Comparison of ENCODE assay signal across 8 cellular contexts in the genomic region with DNA sequence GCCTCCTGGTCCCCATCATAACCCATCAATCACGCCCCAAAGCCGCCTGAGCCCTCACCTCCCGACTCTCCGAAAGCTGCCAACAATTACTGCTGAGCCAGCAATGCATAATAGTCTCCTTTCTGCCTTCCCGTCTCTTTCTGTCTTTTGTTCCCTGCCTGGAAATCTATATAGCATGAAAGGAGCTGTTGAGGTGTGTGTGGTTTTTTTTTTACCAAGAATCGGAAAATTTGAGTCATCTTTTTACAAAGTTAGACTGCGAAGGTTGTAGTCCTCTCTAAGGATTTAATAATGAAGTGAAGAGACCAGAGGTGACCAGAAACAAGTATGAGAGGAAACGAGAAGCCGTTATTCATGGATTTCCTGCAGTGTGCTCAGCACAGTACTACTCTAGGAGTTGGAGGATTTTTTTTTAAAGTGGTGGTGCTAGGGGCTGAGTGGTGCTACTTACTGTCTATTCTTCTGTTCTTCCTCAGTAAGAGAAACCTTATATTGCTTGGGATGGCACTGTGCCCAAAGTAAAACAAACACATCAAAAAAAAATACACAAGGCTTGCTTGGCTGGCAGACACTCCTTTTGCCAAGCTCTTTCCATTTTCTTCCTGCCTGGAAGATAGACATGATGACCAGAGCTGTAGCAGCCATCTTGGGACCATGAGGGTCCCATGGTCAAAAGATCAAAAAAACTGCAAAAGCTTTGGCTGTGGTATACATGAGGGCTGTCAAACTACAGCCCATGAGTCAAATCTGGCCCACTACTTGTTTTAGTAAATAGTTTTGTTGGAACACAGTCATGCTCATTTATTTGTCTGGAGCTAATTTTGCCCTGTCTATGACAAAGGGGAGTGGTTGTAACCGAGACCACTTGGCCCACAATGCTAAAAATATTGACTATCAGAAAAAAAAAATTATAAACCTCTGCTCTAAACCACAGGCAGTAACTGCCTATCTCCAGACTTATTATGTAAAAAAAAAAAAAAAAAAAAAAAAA. TPM values are rescaled to one million over a fixed set of nuclear protein-coding genes. Genes with fewer than 3 reads are reported as not detected.
DNase-seq lines count a peak whose midpoint lies in the region; ATAC-seq, FAIRE-seq and TF ChIP-seq lines count a peak whose summit lies in the region.

No MANE protein-coding gene starts in this region.

- no peaks in the 10 kb centered on the region for H3K79me2 ChIP-seq in MM.1S (ENCODE audit: low read length)

- H3K9me3 ChIP-seq in MM.1S (replicated peaks; ENCODE audit: insufficient read depth, low read length) (no peaks in the 10 kb centered on the region), psoas muscle (no peaks in the 10 kb centered on the region)

- peak; percentile 34 for ATAC-seq in effector memory CD8-positive, alpha-beta T cell (replicated peaks)
- ATAC-seq in psoas muscle, result no peak

- H3K4me2 ChIP-seq in MM.1S (ENCODE audit: low read depth, low read length), result peak overlapping the region; percentile 18; the same call in 1 of the 2 replicates

- H3K4me1 Mint-ChIP-seq in effector memory CD8-positive, alpha-beta T cell (ENCODE audit: low read depth in 2 of 2), result peaks cover 4 to 7% of the 10 kb centered on the region in 2 donors

- no peak for FAIRE-seq in GM12891 (lab: Jason Lieb, UNC)

- H3K27ac ChIP-seq in MM.1S (ENCODE audit: low read length) (no peak overlapping the region), psoas muscle (peak overlapping the region; percentile 17)

- H3K36me3 Mint-ChIP-seq in effector memory CD8-positive, alpha-beta T cell (ENCODE audit: insufficient read depth), result peaks cover 3% of the 10 kb centered on the region

- H3K9me3 Mint-ChIP-seq in effector memory CD8-positive, alpha-beta T cell, result no peaks in the 10 kb centered on the region

- TF ChIP-seq CTCF in MM.1S (IDR thresholded peaks at IDR 0.05; ENCODE audit: low read length) (no peak), psoas muscle (IDR thresholded peaks at IDR 0.05) (no peak)

- H4K20me1 ChIP-seq in MM.1S (ENCODE audit: insufficient read depth, low read length), result no peaks in the 10 kb centered on the region

- 0 out of 2 replicates have a peak overlapping the region, but pooled peaks have one; percentile 22 for H2AFZ ChIP-seq in MM.1S (ENCODE audit: low read length)

- DNase-seq in GM12891 (ENCODE audit: insufficient read length, low spot score) (no peak), MM.1S (no peak), psoas muscle (no peak), retina (no peak), superior temporal gyrus (ENCODE audit: extremely low spot score) (no peak), head of caudate nucleus (no peak)
- no peak for DNase-seq in effector memory CD8-positive, alpha-beta T cell
- DNase-seq in stimulated activated CD8-positive, alpha-beta memory T cell treated with anti-CD3 and anti-CD28 coated beads, Interleukin-4, amount 100 ng/mL, for 48 hours, result no peak

- no peaks in the 10 kb centered on the region for H3K9me2 ChIP-seq in MM.1S (replicated peaks; ENCODE audit: insufficient read depth, low read length)

- H3K36me3 ChIP-seq in MM.1S (replicated peaks; ENCODE audit: insufficient read depth, low read length), result no peaks in the 10 kb centered on the region
- H3K36me3 ChIP-seq in psoas muscle (ENCODE audit: insufficient read depth in 1 of 2, low read depth in 1 of 2), result no peaks in the 10 kb centered on the region

- no peaks in the 10 kb centered on the region for H3F3A ChIP-seq in MM.1S (ENCODE audit: insufficient read depth, low read length)

- H3K4me1 ChIP-seq in MM.1S (ENCODE audit: low read length) (peaks cover 7% of the 10 kb centered on the region; the same call in 1 of the 2 replicates), psoas muscle (peaks cover 3% of the 10 kb centered on the region)

- no peak overlapping the region for H3K4me3 Mint-ChIP-seq in effector memory CD8-positive, alpha-beta T cell

- H3K27ac Mint-ChIP-seq in effector memory CD8-positive, alpha-beta T cell, result no peak overlapping the region

- H3K9ac ChIP-seq in MM.1S (ENCODE audit: low read length), result no peak overlapping the region

- 27 to 45% (median 28%) methylated on average over 10 of the region's 10 CpGs for WGBS in psoas muscle, 3 donors

- H3K27me3 ChIP-seq in MM.1S (replicated peaks; ENCODE audit: insufficient read depth, low read length), result no peaks in the 10 kb centered on the region
- H3K27me3 ChIP-seq in psoas muscle (ENCODE audit: insufficient read depth in 3 of 3, low read length in 2 of 3), result no peaks in the 10 kb centered on the region

- intact Hi-C loops in psoas muscle (cut with DNase I), result no loop called here
- intact Hi-C loops in head of caudate nucleus (cut with DNase I), result no loop called here

- H3K4me3 ChIP-seq in MM.1S (ENCODE audit: low read length) (no peak overlapping the region; the same call in 1 of the 2 replicates), psoas muscle (peak overlapping the region; percentile 22)

- no peak for TF ChIP-seq POLR2A in GM12891 (IDR thresholded peaks at IDR 0.05; ENCODE audit: low read depth, low read length)

- peaks cover 14 to 19% of the 10 kb centered on the region in 2 donors for H3K27me3 Mint-ChIP-seq in effector memory CD8-positive, alpha-beta T cell

TF ChIP-seq in GM12891, 5 proteins besides CTCF, POLR2A, EP300 and RAD21:
- no peak for TF ChIP-seq TAF1 (IDR thresholded peaks at IDR 0.05; ENCODE audit: low read depth, low read length)
- TF ChIP-seq SPI1 (IDR thresholded peaks at IDR 0.05; ENCODE audit: low read depth, low read length), result 0 out of 2 replicates have a peak, but pooled peaks have one; percentile 27
TF ChIP-seq in GM12891: peak in this region for 1.

RNA-seq across cellular contexts. Expression of gene ASB13, which starts 37.3 kb away (rescaled TPM):
- polyA plus RNA-seq in GM12891 (2012; ENCODE audit: low read depth, missing spikeins), result 6.8 TPM
- 10 to 100 TPM; 13.0 to 20.8 (median 15.5) TPM for total RNA-seq in psoas muscle
- 10 to 100 TPM in 2 of 3 donors, 1 to 10 TPM in 1; 9.8 to 18.3 (median 11.4) TPM for polyA plus RNA-seq in psoas muscle

RNA-seq across cellular contexts. Expression of gene TASOR2, which starts 55.5 kb away (rescaled TPM):
- polyA plus RNA-seq in GM12891 (2012; ENCODE audit: low read depth, missing spikeins), result 11.8 TPM
- 10 to 100 TPM; 31.5 to 45.6 (median 39.0) TPM for total RNA-seq in psoas muscle
- 10 to 100 TPM in 2 of 3 donors, 1 to 10 TPM in 1; 8.2 to 24.9 (median 12.1) TPM for polyA plus RNA-seq in psoas muscle
